Comparison of ENCODE assay signal across 8 cellular contexts in the genomic region with DNA sequence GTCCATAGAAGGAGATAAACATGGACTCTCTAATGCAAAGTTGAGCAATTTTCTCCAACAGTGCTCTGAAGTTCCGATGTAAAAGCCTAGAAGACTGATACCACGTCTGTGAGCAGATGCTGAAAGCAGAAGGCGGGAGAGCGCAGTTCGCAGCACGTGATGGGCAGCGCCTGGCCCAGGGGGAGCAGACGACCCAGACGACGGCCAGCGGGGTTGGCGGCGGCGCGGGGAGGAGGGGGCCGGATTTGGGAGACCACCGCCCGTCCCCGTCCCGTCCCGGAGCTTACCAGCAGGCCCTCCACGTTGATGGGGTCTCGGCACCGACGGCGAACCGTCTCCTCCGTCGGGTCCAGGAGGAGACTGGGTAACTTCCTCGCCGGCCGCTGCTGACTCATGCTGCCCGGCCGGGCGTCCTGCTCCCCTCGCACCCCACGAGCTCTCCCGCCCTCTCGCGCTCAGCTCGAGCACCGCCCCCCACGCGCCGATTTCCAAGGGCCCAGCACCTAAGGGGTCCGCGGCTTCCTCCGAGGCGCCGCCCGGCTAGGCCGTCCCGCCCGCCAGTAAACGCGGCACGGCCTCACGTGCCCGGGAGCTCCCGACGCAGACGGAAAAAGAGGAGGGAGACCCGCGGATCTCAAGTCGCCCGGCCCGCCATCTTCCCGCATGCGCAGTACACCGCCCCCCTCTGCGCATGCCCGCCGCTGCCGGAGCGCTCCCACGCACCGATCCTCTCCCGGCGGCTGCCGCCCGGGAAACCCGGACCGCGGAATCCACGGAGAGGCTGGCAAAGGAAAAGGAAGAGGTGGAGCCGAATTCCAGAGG. TPM values are rescaled to one million over a fixed set of nuclear protein-coding genes. Genes with fewer than 3 reads are reported as not detected.
A peak's percentile ranks its signal among the peaks of the same experiment; 100 is the strongest.
DNase-seq lines count a peak whose midpoint lies in the region; ATAC-seq and TF ChIP-seq lines count a peak whose summit lies in the region.

A gene with protein sequence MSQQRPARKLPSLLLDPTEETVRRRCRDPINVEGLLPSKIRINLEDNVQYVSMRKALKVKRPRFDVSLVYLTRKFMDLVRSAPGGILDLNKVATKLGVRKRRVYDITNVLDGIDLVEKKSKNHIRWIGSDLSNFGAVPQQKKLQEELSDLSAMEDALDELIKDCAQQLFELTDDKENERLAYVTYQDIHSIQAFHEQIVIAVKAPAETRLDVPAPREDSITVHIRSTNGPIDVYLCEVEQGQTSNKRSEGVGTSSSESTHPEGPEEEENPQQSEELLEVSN (minus strand): TSS at position 677 of the 822 bp plus-strand sequence. CDS start 282 bp downstream, at position 395.

- peak within 1 kb of the TSS; percentile 75 to 94 (median 90) for H3K27ac ChIP-seq in heart left ventricle
- H3K27ac ChIP-seq in upper lobe of left lung = peak within 1 kb of the TSS; percentile 88 to 96 (median 91)

- H3K4me1 Mint-ChIP-seq in T-helper 1 cell treated with Interleukin-12 subunit alpha and Interleukin-12 subunit beta and Interleukin-4 antibody, amounts not matched to agents 30 μg/mL and 1 μg/mL, for 36 hours (ENCODE audit: low read depth) = peaks cover 23% of the 10 kb centered on the region

- H3K36me3 Mint-ChIP-seq in T-helper 1 cell treated with Interleukin-12 subunit alpha and Interleukin-12 subunit beta and Interleukin-4 antibody, amounts not matched to agents 30 μg/mL and 1 μg/mL, for 36 hours (ENCODE audit: low read depth) = peaks cover 7% of the 10 kb centered on the region

- peak within 1 kb of the TSS; percentile 85 for H3K4me3 Mint-ChIP-seq in T-helper 1 cell treated with Interleukin-12 subunit alpha and Interleukin-12 subunit beta and Interleukin-4 antibody, amounts not matched to agents 30 μg/mL and 1 μg/mL, for 36 hours

- H3K27ac Mint-ChIP-seq in T-helper 1 cell treated with Interleukin-12 subunit alpha and Interleukin-12 subunit beta and Interleukin-4 antibody, amounts not matched to agents 30 μg/mL and 1 μg/mL, for 36 hours = peak within 1 kb of the TSS; percentile 78

- no peaks in the 10 kb centered on the region for H3K27me3 Mint-ChIP-seq in T-helper 1 cell treated with Interleukin-12 subunit alpha and Interleukin-12 subunit beta and Interleukin-4 antibody, amounts not matched to agents 30 μg/mL and 1 μg/mL, for 36 hours (ENCODE audit: low read depth)

- H3K9me3 ChIP-seq in heart left ventricle (no peaks in the 10 kb centered on the region), upper lobe of left lung (no peaks in the 10 kb centered on the region)

- DNase-seq in NCI-H1694 treated with DMSO at 0.1 percent for 48 hours (lab: John Stamatoyannopoulos, UW) (peak; percentile 97), amniotic epithelial cell (ENCODE audit: low read depth) (peak; percentile 88), heart left ventricle (peak; percentile 94 to 96 (median 95)), posterior vena cava (ENCODE audit: low spot score) (peak; percentile 98), upper lobe of left lung (peak; percentile 89 to 99)

- TF ChIP-seq CTCF in GM12875 (IDR thresholded peaks at IDR 0.05; ENCODE audit: borderline replicate concordance, insufficient read depth, low read depth, low read length) (0 out of 2 replicates have a peak, but pooled peaks have one; percentile 1), heart left ventricle (IDR thresholded peaks at IDR 0.05) (peak in 1 of 12 donors; percentile 17), upper lobe of left lung (IDR thresholded peaks at IDR 0.05) (peak in 3 of 6 experiments; percentile 20 to 36 (median 28))

- intact Hi-C loops in heart left ventricle (cut with DNase I) (loop anchor here in 2 of 10 donors (10.0 kb wide), 1 partner anchor 651 kb away; the partner anchor contains the start of gene PDIA6 (in 2 of the 2)), posterior vena cava (cut with DNase I) (loop anchor here in 1 of 2 donors (5.0 kb wide), 1 partner anchor 312 kb away; no protein-coding TSS in a partner anchor)

- peak; percentile 64 for ATAC-seq in HG02852 (IDR thresholded peaks at IDR 0.05; ENCODE audit: unreplicated experiment)
- ATAC-seq in heart left ventricle = peak; percentile 91 to 96 (median 94)
- ATAC-seq in upper lobe of left lung (ENCODE audit: low FRiP score in 2 of 2) = peak; percentile 96 to 98

- no peaks in the 10 kb centered on the region for H3K27me3 ChIP-seq in heart left ventricle
- no peaks in the 10 kb centered on the region for H3K27me3 ChIP-seq in upper lobe of left lung

- TF ChIP-seq POLR2A in heart left ventricle (IDR thresholded peaks at IDR 0.05) (peak in 1 of 2 donors; percentile 72), upper lobe of left lung (IDR thresholded peaks at IDR 0.05) (peak in 3 of 4 donors; percentile 45 to 88 (median 78))

- H3K4me1 ChIP-seq in heart left ventricle (peaks cover 2 to 49% (median 36%) of the 10 kb centered on the region in 12 donors), upper lobe of left lung (peaks cover 32 to 50% (median 34%) of the 10 kb centered on the region in 4 donors)

- 0 to 2% (median 1%) methylated on average over 49 to 86 of the region's 86 CpGs for WGBS in heart left ventricle, 4 donors
- WGBS in upper lobe of left lung, 2 donors = 0 to 1% methylated on average over 19 to 20 of the region's 86 CpGs

- H3K9me3 Mint-ChIP-seq in T-helper 1 cell treated with Interleukin-12 subunit alpha and Interleukin-12 subunit beta and Interleukin-4 antibody, amounts not matched to agents 30 μg/mL and 1 μg/mL, for 36 hours = no peaks in the 10 kb centered on the region

- H3K4me3 ChIP-seq in GM12875 (ENCODE audit: low read depth, low read length) (peak within 1 kb of the TSS; percentile 66), heart left ventricle (peak within 1 kb of the TSS; percentile 56 to 85 (median 68)), upper lobe of left lung (peak within 1 kb of the TSS; percentile 63 to 84 (median 82))

- H3K36me3 ChIP-seq in heart left ventricle (peaks cover 0 to 16% (median 3%) of the 10 kb centered on the region in 9 donors), upper lobe of left lung (peaks cover 0 to 13% (median 2%) of the 10 kb centered on the region in 4 donors)

- peak in 1 of 4 donors; percentile 20 for TF ChIP-seq EP300 in upper lobe of left lung (IDR thresholded peaks at IDR 0.05)

RNA-seq across cellular contexts. Expression of the gene that starts here (rescaled TPM):
- total RNA-seq in heart left ventricle (10 to 100 TPM; 12.6 to 20.4 (median 15.8) TPM), posterior vena cava (10 to 100 TPM; 13.3 to 13.9 TPM), upper lobe of left lung (10 to 100 TPM in 4 of 6 donors, 1 to 10 TPM in 2; 5.3 to 15.8 (median 13.4) TPM)
- polyA plus RNA-seq in heart left ventricle = 10 to 100 TPM in 1 of 2 donors, 1 to 10 TPM in 1; 8.7 to 14.6 TPM

Comparison
In these comparisons a context has a peak if more than half of its experiments do, and no peak if none do; other contexts are left out.
1. Peak in every context shown above with its lines: DNase-seq, ATAC-seq, H3K4me3 ChIP-seq and H3K27ac ChIP-seq.